1 cellular context compared by ENCODE assay signal in genomic region chr20:51195419-51195901, GRCh38.
TF ChIP-seq lines count a peak whose summit lies in the region.

No MANE protein-coding gene starts in this region.

TF ChIP-seq in HEK293, 187 proteins besides CTCF, POLR2A, EP300 and RAD21 (continued from another document and continues in another):
- TF ChIP-seq ZNF37A (tag by site-specific recombination; IDR thresholded peaks at IDR 0.05): no peak
- TF ChIP-seq WT1 (tag by site-specific recombination; IDR thresholded peaks at IDR 0.05): peak; percentile 50
- TF ChIP-seq KLF16 (tag by site-specific recombination; IDR thresholded peaks at IDR 0.05): no peak
- TF ChIP-seq ZNF362 (tag by site-specific recombination; IDR thresholded peaks at IDR 0.05): no peak
- TF ChIP-seq ZNF48 (tag by site-specific recombination; IDR thresholded peaks at IDR 0.05): no peak
- no peak for TF ChIP-seq ZNF488 (tag by site-specific recombination; IDR thresholded peaks at IDR 0.05)
- TF ChIP-seq ZNF398 (tag by site-specific recombination; IDR thresholded peaks at IDR 0.05): no peak
- peak; percentile 81 for TF ChIP-seq SP7 (tag by site-specific recombination; IDR thresholded peaks at IDR 0.05)
- TF ChIP-seq ZNF449 (tag by site-specific recombination; IDR thresholded peaks at IDR 0.05): no peak
- TF ChIP-seq ATF2 (tag by site-specific recombination; IDR thresholded peaks at IDR 0.05; ENCODE audit: low read depth): no peak
- TF ChIP-seq ZNF26 (tag by site-specific recombination; IDR thresholded peaks at IDR 0.05): no peak
- TF ChIP-seq ZNF175 (tag by site-specific recombination; IDR thresholded peaks at IDR 0.05): no peak
- no peak for TF ChIP-seq SALL2 (tag by site-specific recombination; IDR thresholded peaks at IDR 0.05; ENCODE audit: borderline replicate concordance)
- TF ChIP-seq FEZF1 (tag by site-specific recombination; IDR thresholded peaks at IDR 0.05): no peak
- no peak for TF ChIP-seq ZNF830 (tag by site-specific recombination; IDR thresholded peaks at IDR 0.05; ENCODE audit: low read depth)
- TF ChIP-seq ZNF629 (tag by site-specific recombination; IDR thresholded peaks at IDR 0.05): peak; percentile 56; the same call in 1 of the 2 replicates
- no peak for TF ChIP-seq ZNF677 (tag by site-specific recombination; IDR thresholded peaks at IDR 0.05)
- TF ChIP-seq ZBTB6 (tag by site-specific recombination; IDR thresholded peaks at IDR 0.05): no peak
- no peak for TF ChIP-seq ZXDB (tag by site-specific recombination; IDR thresholded peaks at IDR 0.05)
- TF ChIP-seq HIC1 (tag by site-specific recombination; IDR thresholded peaks at IDR 0.05): no peak
- TF ChIP-seq ZNF292 (tag by site-specific recombination; IDR thresholded peaks at IDR 0.05; ENCODE audit: borderline replicate concordance, low read depth): no peak
- 0 out of 2 replicates have a peak, but pooled peaks have one; percentile 11 for TF ChIP-seq ZIC2 (tag by site-specific recombination; IDR thresholded peaks at IDR 0.05)
- no peak for TF ChIP-seq ZNF837 (tag by site-specific recombination; IDR thresholded peaks at IDR 0.05)
- no peak for TF ChIP-seq MEIS1 (CRISPR knock-in tag; IDR thresholded peaks at IDR 0.05; ENCODE audit: borderline replicate concordance)
- TF ChIP-seq ZNF558 (tag by site-specific recombination; IDR thresholded peaks at IDR 0.05): no peak
- no peak for TF ChIP-seq ZFP69B (tag by site-specific recombination; IDR thresholded peaks at IDR 0.05)
- no peak for TF ChIP-seq ZNF624 (tag by site-specific recombination; IDR thresholded peaks at IDR 0.05)
- no peak for TF ChIP-seq ZBTB20 (tag by site-specific recombination; IDR thresholded peaks at IDR 0.05)
- no peak for TF ChIP-seq PRDM4 (tag by site-specific recombination; IDR thresholded peaks at IDR 0.05)
- TF ChIP-seq ZNF112 (tag by site-specific recombination; IDR thresholded peaks at IDR 0.05): no peak
- TF ChIP-seq ZNF239 (tag by site-specific recombination; IDR thresholded peaks at IDR 0.05): no peak
- no peak for TF ChIP-seq ZNF518A (tag by site-specific recombination; conservative IDR thresholded peaks at IDR 0.05; ENCODE audit: low read depth)
- TF ChIP-seq ZNF747 (tag by site-specific recombination; IDR thresholded peaks at IDR 0.05): no peak
- peak; percentile 69 for TF ChIP-seq GLIS1 (tag by site-specific recombination; IDR thresholded peaks at IDR 0.05)
- no peak for TF ChIP-seq YY1 (tag by site-specific recombination; IDR thresholded peaks at IDR 0.05)
- no peak for TF ChIP-seq HOXD13 (CRISPR knock-in tag; IDR thresholded peaks at IDR 0.05; ENCODE audit: borderline replicate concordance)
- peak; percentile 85 for TF ChIP-seq ZFHX2 (tag by site-specific recombination; conservative IDR thresholded peaks at IDR 0.05)
- TF ChIP-seq ZNF184 (tag by site-specific recombination; IDR thresholded peaks at IDR 0.05): no peak
- TF ChIP-seq ZNF274 (IDR thresholded peaks at IDR 0.05; ENCODE audit: low read length): no peak
- no peak for TF ChIP-seq ZNF274 (tag by site-specific recombination; IDR thresholded peaks at IDR 0.05; ENCODE audit: borderline replicate concordance)
- TF ChIP-seq ZNF514 (tag by site-specific recombination; IDR thresholded peaks at IDR 0.05): no peak
- no peak for TF ChIP-seq ZSCAN30 (tag by site-specific recombination; IDR thresholded peaks at IDR 0.05)
- TF ChIP-seq SP3 (tag by site-specific recombination; IDR thresholded peaks at IDR 0.05): no peak
- no peak for TF ChIP-seq ZNF335 (tag by site-specific recombination; conservative IDR thresholded peaks at IDR 0.05)
- no peak for TF ChIP-seq ZFP3 (tag by site-specific recombination; IDR thresholded peaks at IDR 0.05; ENCODE audit: low read depth)
